ENCODE assay signal across 8 cellular contexts in the genomic region with DNA sequence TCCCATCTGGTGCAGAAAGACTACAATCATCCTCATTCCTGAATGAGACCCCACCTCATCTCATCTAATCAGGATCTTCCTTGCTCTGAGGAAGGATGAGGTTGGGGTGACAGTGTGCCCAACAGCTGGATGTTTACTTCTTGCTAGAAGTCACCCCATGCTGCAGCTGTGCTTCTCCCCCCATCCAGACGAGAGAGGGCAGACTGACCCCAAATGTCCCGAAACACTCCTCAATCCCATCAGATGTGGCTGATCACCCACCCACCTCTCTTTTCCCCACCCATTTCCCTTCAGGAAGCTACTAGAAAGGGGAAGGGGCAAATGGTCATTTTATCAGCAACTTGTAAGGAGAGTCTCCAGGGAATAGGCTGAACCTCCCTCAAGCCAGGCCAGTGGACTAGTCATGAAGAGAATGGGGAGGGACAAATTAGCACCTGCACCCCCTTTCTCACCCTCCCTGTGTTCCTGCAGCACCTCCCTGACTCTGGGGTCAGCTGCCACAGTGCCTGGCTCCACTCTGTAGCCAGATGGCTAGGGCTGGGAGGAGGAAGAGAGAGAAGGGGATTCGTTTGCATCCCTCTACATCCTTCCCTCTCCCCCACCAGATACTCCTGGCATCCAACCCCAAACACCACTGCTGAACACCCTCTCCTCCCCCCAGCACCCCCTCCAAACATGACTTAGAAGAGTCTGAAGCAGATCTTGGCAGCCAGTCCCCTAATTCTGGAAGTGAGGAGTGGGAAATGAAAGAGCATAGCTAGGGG. TPM values are rescaled to one million over a fixed set of nuclear protein-coding genes. Genes with fewer than 3 reads are reported as not detected.
DNase-seq lines count a peak whose midpoint lies in the region; ATAC-seq and TF ChIP-seq lines count a peak whose summit lies in the region.

No MANE protein-coding gene starts in this region.

- no peak for TF ChIP-seq POLR2A in esophagus squamous epithelium (IDR thresholded peaks at IDR 0.05)

- 38 to 40% methylated on average over 1 to 3 of the region's 3 CpGs for WGBS in esophagus squamous epithelium, 2 donors

- H3K9me3 ChIP-seq in SK-N-MC (ENCODE audit: low read depth, low read length) (no peaks in the 10 kb centered on the region), esophagus squamous epithelium (no peaks in the 10 kb centered on the region)

- peaks cover 48 to 90% (median 56%) of the 10 kb centered on the region in 3 donors for H3K4me1 ChIP-seq in esophagus squamous epithelium
- H3K4me1 ChIP-seq in rectal smooth muscle tissue (ENCODE audit: control insufficient read depth, insufficient read depth, low read length): peaks cover 20% of the 10 kb centered on the region

- H3K9ac ChIP-seq in SK-N-MC (ENCODE audit: insufficient read length) (no peak overlapping the region), rectal smooth muscle tissue (ENCODE audit: low read length) (no peak overlapping the region)

- H3K4me3 ChIP-seq in GM08714 (ENCODE audit: low read length) (peak overlapping the region; percentile 46; the same call in 1 of the 2 replicates), SK-N-MC (peak overlapping the region; percentile 65), esophagus squamous epithelium (peak overlapping the region in 3 of 4 donors; percentile 27 to 95 (median 86)), rectal smooth muscle tissue (ENCODE audit: low read length) (peak overlapping the region; percentile 91)

- H3K27me3 ChIP-seq in esophagus squamous epithelium (no peaks in the 10 kb centered on the region), rectal smooth muscle tissue (ENCODE audit: control insufficient read depth, insufficient read depth, low read length) (no peaks in the 10 kb centered on the region)

- H3K36me3 ChIP-seq in SK-N-MC (ENCODE audit: insufficient read depth, low read length): peaks cover 7% of the 10 kb centered on the region
- peaks cover 0 to 6% (median 5%) of the 10 kb centered on the region in 3 donors for H3K36me3 ChIP-seq in esophagus squamous epithelium
- peaks cover 6% of the 10 kb centered on the region for H3K36me3 ChIP-seq in rectal smooth muscle tissue (ENCODE audit: control insufficient read depth, insufficient read depth, low read length)

- peak overlapping the region; percentile 21; the same call in 1 of the 2 replicates for H3K27ac ChIP-seq in SK-N-MC
- H3K27ac ChIP-seq in esophagus squamous epithelium: peak overlapping the region; percentile 97 to 99 (median 98)
- H3K27ac ChIP-seq in rectal smooth muscle tissue (ENCODE audit: low read depth, low read length): no peak overlapping the region

- intact Hi-C loops in esophagus squamous epithelium (cut with DNase I): no loop called here

- TF ChIP-seq CTCF in esophagus squamous epithelium (IDR thresholded peaks at IDR 0.05): no peak

- no peak for ATAC-seq in HG03342 (IDR thresholded peaks at IDR 0.05; ENCODE audit: unreplicated experiment)

- no peak for DNase-seq in SK-N-MC (ENCODE audit: low read depth, low spot score)
- DNase-seq in esophagus squamous epithelium (lab: John Stamatoyannopoulos, UW): no peak
- DNase-seq in T1000 (lab: John Stamatoyannopoulos, UW): no peak
- DNase-seq in NCI-H2081 (lab: John Stamatoyannopoulos, UW): no peak
- DNase-seq in NCI-H2107 treated with DMSO at 0.1 percent for 48 hours (lab: John Stamatoyannopoulos, UW; ENCODE audit: unreplicated experiment): no peak

RNA-seq across cellular contexts. Expression of a gene that starts 2.8 kb away (rescaled TPM):
- 10 to 100 TPM; 36.7 to 65.3 (median 59.8) TPM for total RNA-seq in esophagus squamous epithelium

RNA-seq across cellular contexts. Expression of a gene that starts 12.9 kb away (rescaled TPM):
- 100 to 1,000 TPM; 337 to 726 (median 526) TPM for total RNA-seq in esophagus squamous epithelium

RNA-seq across cellular contexts. Expression of a gene that starts 55.2 kb away (rescaled TPM):
- total RNA-seq in esophagus squamous epithelium: 100 to 1,000 TPM in 2 of 4 donors, 10 to 100 TPM in 2; 61.9 to 157 (median 100) TPM
